In the genomic region with DNA sequence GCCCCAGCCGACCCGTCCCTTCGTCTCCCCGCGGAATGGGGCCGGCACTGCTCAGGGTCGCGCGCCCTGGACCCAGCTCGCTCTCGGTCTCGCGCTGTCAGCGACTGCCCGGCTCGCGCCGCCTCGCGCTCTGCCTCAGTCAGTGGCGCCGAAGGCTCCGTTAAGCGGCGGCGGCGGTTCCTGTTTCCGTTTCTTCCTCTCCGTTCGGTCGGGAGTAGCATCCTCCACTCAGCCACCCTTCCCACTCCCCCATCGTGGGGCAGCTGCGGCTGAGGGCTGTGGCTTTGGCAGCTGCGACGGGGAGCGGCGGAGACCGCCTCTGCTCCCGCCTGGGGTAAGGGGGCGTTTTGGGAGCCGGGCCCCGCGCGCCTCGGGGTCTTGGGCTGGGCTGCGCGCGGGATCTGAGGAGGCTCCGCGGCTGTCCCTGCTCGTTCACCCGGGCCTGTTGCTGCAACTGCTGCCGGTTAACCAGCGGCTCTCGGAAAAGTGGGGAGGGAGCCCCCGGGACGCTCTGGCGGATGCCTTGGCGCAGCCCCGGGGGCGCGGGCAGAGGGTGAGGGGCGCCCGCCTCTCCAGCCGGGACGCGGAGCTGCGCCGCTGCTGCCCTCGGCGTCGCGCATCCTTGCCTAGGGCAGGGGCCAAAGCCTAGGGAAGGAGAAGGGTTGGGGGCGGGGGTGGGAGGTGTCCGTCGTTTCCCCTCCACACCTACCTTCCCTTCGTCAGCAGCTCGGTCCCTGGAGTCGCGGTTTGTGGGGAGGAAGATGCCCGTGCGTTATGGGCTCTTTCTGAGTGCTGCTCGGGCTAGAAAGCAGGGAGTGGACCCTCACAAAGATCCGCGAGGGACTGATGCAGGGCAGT, we compare ENCODE assay signal across 7 cellular contexts. TPM values are rescaled to one million over a fixed set of nuclear protein-coding genes. Genes with fewer than 3 reads are reported as not detected.
DNase-seq lines count a peak whose midpoint lies in the region; ATAC-seq, FAIRE-seq and TF ChIP-seq lines count a peak whose summit lies in the region.

No MANE protein-coding gene starts in this region.

- H3K4me3 Mint-ChIP-seq in T-helper 17 cell, result peak overlapping the region; percentile 98

- peak; percentile 51 for ATAC-seq in T-helper 17 cell

- peak; percentile 86 for DNase-seq in GM12865 (ENCODE audit: low read depth)
- no peak for DNase-seq in H54 (ENCODE audit: insufficient read length, low spot score)
- DNase-seq in M059J (ENCODE audit: low read depth), result peak; percentile 70
- DNase-seq in T-helper 17 cell, result peak in 1 of 3 donors; percentile 9
- peak; percentile 46 to 80 for DNase-seq in T47D (ENCODE audit: low read depth in 1 of 2, low spot score in 1 of 2)
- DNase-seq in islet precursor cell, result peak; percentile 85
- peak; percentile 75 for DNase-seq in stimulated activated CD4-positive, alpha-beta T cell treated with anti-CD3 and anti-CD28 coated beads, Interleukin-15, amount 100 ng/mL, for 24 hours

- H3K4me1 Mint-ChIP-seq in T-helper 17 cell, result peaks cover 15% of the 10 kb centered on the region

- H3K4me3 ChIP-seq in GM12865 (ENCODE audit: low read depth, low read length), result peak overlapping the region; percentile 80

- H3K27me3 Mint-ChIP-seq in T-helper 17 cell, result no peaks in the 10 kb centered on the region

- FAIRE-seq in H54 (lab: Jason Lieb, UNC), result peak; percentile 69

- peak overlapping the region; percentile 94 for H3K27ac Mint-ChIP-seq in T-helper 17 cell

- 0 out of 2 replicates have a peak, but pooled peaks have one; percentile 23 for TF ChIP-seq POLR2A in H54 (IDR thresholded peaks at IDR 0.05; ENCODE audit: low read depth, low read length)

- H3K36me3 Mint-ChIP-seq in T-helper 17 cell (ENCODE audit: low read depth), result no peaks in the 10 kb centered on the region

- in situ Hi-C loops in T47D (cut with HindIII; ENCODE audit: low pct_unique_long_range_greater_than_20kb, low sequenced_read_pairs), result no loop called here

- H3K9me3 ChIP-seq in T-helper 17 cell (ENCODE audit: control insufficient read depth, low read length, poor library complexity, severe bottlenecking), result no peaks in the 10 kb centered on the region

- TF ChIP-seq CTCF in GM12865 (IDR thresholded peaks at IDR 0.05; ENCODE audit: insufficient read depth, low read depth, low read length, missing control alignments), result peak; percentile 11

RNA-seq across cellular contexts. Expression of a gene that starts 0.6 kb away (rescaled TPM):
- total RNA-seq in M059J (2014; rRNA removed; shearing (Covaris generic)), result 86.5 and 109 TPM in 2 replicates
- 10 to 100 TPM; 45.5 to 51.3 TPM for total RNA-seq in T-helper 17 cell
